In the genomic region with DNA sequence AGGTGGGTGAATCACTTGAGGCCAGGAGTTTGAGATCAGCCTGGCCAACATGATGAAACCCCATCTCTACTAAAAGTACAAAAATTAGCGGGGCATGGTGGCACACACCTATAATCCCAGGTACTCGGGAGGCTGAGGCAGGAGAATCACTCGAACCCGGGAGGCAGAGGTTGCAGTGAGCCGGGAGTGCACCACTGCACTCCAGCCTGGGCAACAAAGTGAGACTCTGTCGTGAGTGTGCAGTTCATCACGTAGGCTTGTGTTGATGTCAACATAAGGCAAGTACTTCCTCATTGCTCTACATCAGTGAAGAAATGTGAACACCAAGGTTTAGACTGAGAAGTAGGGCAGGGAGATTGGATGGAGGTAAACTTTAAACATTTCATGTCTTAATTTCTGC, we compare ENCODE assay signal across 1 cellular context.
A peak's percentile ranks its signal among the peaks of the same experiment; 100 is the strongest.
TF ChIP-seq lines count a peak whose summit lies in the region.
"Not testable (repeated sequence)": the region's sequence is repeated elsewhere in the genome, so short reads cannot be mapped to it uniquely, and the experiment has no call there.

No MANE protein-coding gene starts in this region.

TF ChIP-seq in K562, 482 proteins besides CTCF, POLR2A, EP300 and RAD21:
- 0 out of 2 replicates have a peak, but pooled peaks have one; percentile 31 for TF ChIP-seq MTA3 (IDR thresholded peaks at IDR 0.05; ENCODE audit: borderline replicate concordance)
- not testable (repeated sequence) for TF ChIP-seq ATF1 (CRISPR knock-in tag; IDR thresholded peaks at IDR 0.05); JUND (IDR thresholded peaks at IDR 0.05; ENCODE audit: borderline replicate concordance, low read depth, low read length)
- TF ChIP-seq ATF1 (tag; IDR thresholded peaks at IDR 0.05), result 0 out of 2 replicates have a peak, but pooled peaks have one; percentile 16
- TF ChIP-seq CREM (IDR thresholded peaks at IDR 0.05; ENCODE audit: low read depth), result peak; percentile 52
- peak; percentile 21; the same call in 1 of the 2 replicates for TF ChIP-seq SPI1 (IDR thresholded peaks at IDR 0.05; ENCODE audit: borderline replicate concordance, low read depth, low read length)
- peak; percentile 57; the same call in 1 of the 2 replicates for TF ChIP-seq L3MBTL2 (IDR thresholded peaks at IDR 0.05)
- peak; percentile 74 for TF ChIP-seq EHMT2 (IDR thresholded peaks at IDR 0.05)
- TF ChIP-seq SRF (CRISPR knock-in tag; IDR thresholded peaks at IDR 0.05), result 0 out of 4 replicates have a peak, but pooled peaks of 1 of the 2 experiments have one; percentile 34
- TF ChIP-seq CTBP1 (IDR thresholded peaks at IDR 0.05; ENCODE audit: borderline replicate concordance), result peak; percentile 44; the same call in 1 of the 2 replicates
- peak; percentile 14; the same call in 1 of the 3 replicates for TF ChIP-seq JUND (tag; IDR thresholded peaks at IDR 0.05; ENCODE audit: borderline replicate concordance, low read depth, low read length)
- TF ChIP-seq CEBPB (tag; IDR thresholded peaks at IDR 0.05), result peak; percentile 67
